In the genomic region with DNA sequence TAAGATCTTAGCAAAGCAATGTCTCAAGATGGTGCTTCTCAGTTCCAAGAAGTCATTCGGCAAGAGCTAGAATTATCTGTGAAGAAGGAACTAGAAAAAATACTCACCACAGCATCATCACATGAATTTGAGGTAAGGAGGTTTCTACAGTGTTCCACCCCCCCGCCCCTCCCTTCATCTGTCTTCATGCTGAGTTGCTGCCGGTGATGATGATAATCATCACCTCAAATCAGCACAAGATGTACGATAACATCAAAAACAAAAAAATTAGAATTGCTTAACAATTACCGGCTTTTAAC, we compare ENCODE assay signal across 8 cellular contexts. TPM values are rescaled to one million over a fixed set of nuclear protein-coding genes. Genes with fewer than 3 reads are reported as not detected.
A peak's percentile ranks its signal among the peaks of the same experiment; 100 is the strongest.
DNase-seq lines count a peak whose midpoint lies in the region; ATAC-seq and TF ChIP-seq lines count a peak whose summit lies in the region.

No MANE protein-coding gene starts in this region.

- peaks cover 44% of the 10 kb centered on the region for H3K36me3 Mint-ChIP-seq in T-helper 1 cell treated with Interleukin-12 subunit alpha and Interleukin-12 subunit beta and Interleukin-4 antibody, amounts not matched to agents 30 μg/mL and 1 μg/mL, for 36 hours (ENCODE audit: low read depth)

- H3K18ac ChIP-seq in trophoblast cell (ENCODE audit: low read length), result no peak overlapping the region

- H4K12ac ChIP-seq in trophoblast cell (ENCODE audit: low read depth, low read length), result no peak overlapping the region

- TF ChIP-seq CTCF in colonic mucosa (IDR thresholded peaks at IDR 0.05), result no peak
- TF ChIP-seq CTCF in right lobe of liver (IDR thresholded peaks at IDR 0.05), result no peak

- no peak overlapping the region for H4K8ac ChIP-seq in trophoblast cell (ENCODE audit: low read depth, low read length)

- H2BK120ac ChIP-seq in trophoblast cell (ENCODE audit: insufficient read depth, low read length, poor library complexity), result no peak overlapping the region

- H3K4me3 ChIP-seq in trophoblast cell (ENCODE audit: low read depth, low read length) (no peak overlapping the region), colonic mucosa (no peak overlapping the region), right lobe of liver (no peak overlapping the region)

- H3K23ac ChIP-seq in trophoblast cell (ENCODE audit: low read length), result no peak overlapping the region

- H3K4ac ChIP-seq in trophoblast cell (ENCODE audit: low read depth, low read length), result peak overlapping the region; percentile 21

- H3K36me3 ChIP-seq in trophoblast cell (ENCODE audit: control insufficient read depth in 1 of 2, insufficient read depth in 2 of 2, low read length in 2 of 2) (peaks cover 14 to 20% of the 10 kb centered on the region in 2 experiments), colonic mucosa (peaks cover 10% of the 10 kb centered on the region), right lobe of liver (peaks cover 0 to 55% (median 15%) of the 10 kb centered on the region in 4 donors)

- peaks cover 11% of the 10 kb centered on the region for H3K79me2 ChIP-seq in trophoblast cell (ENCODE audit: control insufficient read depth, insufficient read depth, low read length, poor library complexity)

- H3K27ac Mint-ChIP-seq in T-helper 1 cell treated with Interleukin-12 subunit alpha and Interleukin-12 subunit beta and Interleukin-4 antibody, amounts not matched to agents 30 μg/mL and 1 μg/mL, for 36 hours, result peak overlapping the region; percentile 94

- no peak overlapping the region for H2BK5ac ChIP-seq in trophoblast cell (ENCODE audit: low read depth, low read length, poor library complexity)

- H4K91ac ChIP-seq in trophoblast cell (ENCODE audit: low read depth, low read length), result no peak overlapping the region

- H3K14ac ChIP-seq in trophoblast cell (ENCODE audit: low read length), result no peak overlapping the region

- peaks cover 59% of the 10 kb centered on the region for H3K4me1 Mint-ChIP-seq in T-helper 1 cell treated with Interleukin-12 subunit alpha and Interleukin-12 subunit beta and Interleukin-4 antibody, amounts not matched to agents 30 μg/mL and 1 μg/mL, for 36 hours (ENCODE audit: low read depth)

- no peak overlapping the region for H3K4me2 ChIP-seq in trophoblast cell (ENCODE audit: low read length)

- ATAC-seq in right lobe of liver, result no peak

- H2BK12ac ChIP-seq in trophoblast cell (ENCODE audit: low read length), result no peak overlapping the region

- intact Hi-C loops in colonic mucosa (cut with DNase I), result loop anchor here (5.0 kb wide), 1 partner anchor 164 kb away; no protein-coding TSS in a partner anchor
- intact Hi-C loops in right lobe of liver (cut with DNase I), result no loop called here

- H3K9ac ChIP-seq in trophoblast cell (ENCODE audit: low read length) (no peak overlapping the region), colonic mucosa (ENCODE audit: low read depth in 2 of 2, low read length in 2 of 2) (no peak overlapping the region)

- peaks cover 2% of the 10 kb centered on the region in 2 experiments for H3K4me1 ChIP-seq in trophoblast cell (ENCODE audit: control insufficient read depth in 1 of 2, insufficient read depth in 2 of 2, low read length in 2 of 2)
- no peaks in the 10 kb centered on the region for H3K4me1 ChIP-seq in colonic mucosa
- H3K4me1 ChIP-seq in right lobe of liver, result peaks cover 0 to 54% (median 9%) of the 10 kb centered on the region in 4 donors

- peak; percentile 71 for DNase-seq in CD1c-positive myeloid dendritic cell (ENCODE audit: extremely low spot score)
- DNase-seq in activated effector memory CD4-positive, alpha-beta T cell treated with Interleukin-2 at 50 U/mL for 16 hours, result peak; percentile 50
- DNase-seq in trophoblast cell, result no peak
- no peak for DNase-seq in DMS 273 treated with DMSO at 0.1 percent for 48 hours (lab: John Stamatoyannopoulos, UW)
- no peak for DNase-seq in SHP77 (lab: John Stamatoyannopoulos, UW)
- no peak for DNase-seq in colonic mucosa
- DNase-seq in right lobe of liver, result no peak

- no peak overlapping the region for H2AFZ ChIP-seq in trophoblast cell (ENCODE audit: insufficient read depth, low read length, poor library complexity)

- H3K27ac ChIP-seq in trophoblast cell (ENCODE audit: low read depth, low read length) (no peak overlapping the region), colonic mucosa (no peak overlapping the region), right lobe of liver (no peak overlapping the region)

- H3K27me3 ChIP-seq in trophoblast cell (ENCODE audit: insufficient read depth, low read length), result no peaks in the 10 kb centered on the region
- H3K27me3 ChIP-seq in colonic mucosa, result no peaks in the 10 kb centered on the region
- no peaks in the 10 kb centered on the region for H3K27me3 ChIP-seq in right lobe of liver

- H2AK5ac ChIP-seq in trophoblast cell (ENCODE audit: low read length), result no peak overlapping the region

- peak overlapping the region; percentile 77 for H3K4me3 Mint-ChIP-seq in T-helper 1 cell treated with Interleukin-12 subunit alpha and Interleukin-12 subunit beta and Interleukin-4 antibody, amounts not matched to agents 30 μg/mL and 1 μg/mL, for 36 hours

- TF ChIP-seq POLR2A in right lobe of liver (IDR thresholded peaks at IDR 0.05), result no peak

- H3K79me1 ChIP-seq in trophoblast cell (ENCODE audit: low read length), result no peaks in the 10 kb centered on the region

- no CpG with 5 or more reads among the region's 5 CpGs for whole genome bisulfite sequencing in trophoblast cell (ENCODE audit: extremely low coverage, insufficient coverage, insufficient read length)
- WGBS in right lobe of liver (ENCODE audit: insufficient coverage, low coverage, low lambda C conversion rate, missing lambda C conversion rate), result 43% methylated on average over 5 of the region's 5 CpGs

- H3K9me3 ChIP-seq in trophoblast cell (ENCODE audit: insufficient read depth, low read depth, low read length) (no peaks in the 10 kb centered on the region), colonic mucosa (no peaks in the 10 kb centered on the region), right lobe of liver (no peaks in the 10 kb centered on the region)

- H3K27me3 Mint-ChIP-seq in T-helper 1 cell treated with Interleukin-12 subunit alpha and Interleukin-12 subunit beta and Interleukin-4 antibody, amounts not matched to agents 30 μg/mL and 1 μg/mL, for 36 hours (ENCODE audit: low read depth), result no peaks in the 10 kb centered on the region

- H3K9me3 Mint-ChIP-seq in T-helper 1 cell treated with Interleukin-12 subunit alpha and Interleukin-12 subunit beta and Interleukin-4 antibody, amounts not matched to agents 30 μg/mL and 1 μg/mL, for 36 hours, result no peaks in the 10 kb centered on the region

RNA-seq across cellular contexts. Expression of gene UGP2, which starts 14.6 kb away (rescaled TPM):
- 187 and 206 TPM in 2 replicates for polyA plus RNA-seq in trophoblast cell (2013)
- total RNA-seq in colonic mucosa (100 to 1,000 TPM; 314 to 570 TPM), right lobe of liver (100 to 1,000 TPM; 276 to 691 (median 425) TPM)

Comparison
In these comparisons a context has a peak if more than half of its experiments do, and no peak if none do; other contexts are left out.
1. DNase-seq: peak in CD1c-positive myeloid dendritic cell (single experiment) and activated effector memory CD4-positive, alpha-beta T cell treated with Interleukin-2 at 50 U/mL for 16 hours (single experiment); none in trophoblast cell (0 of 2), DMS 273 treated with DMSO at 0.1 percent for 48 hours (single experiment), SHP77 (0 of 2), colonic mucosa (single experiment) and right lobe of liver (0 of 3).